Comparison of ENCODE assay signal across 8 cellular contexts in genomic region chr7:65007036-65007435, GRCh38. TPM values are rescaled to one million over a fixed set of nuclear protein-coding genes. Genes with fewer than 3 reads are reported as not detected.
DNase-seq lines count a peak whose midpoint lies in the region; ATAC-seq and TF ChIP-seq lines count a peak whose summit lies in the region.
"Not testable (repeated sequence)": the region's sequence is repeated elsewhere in the genome, so short reads cannot be mapped to it uniquely, and the experiment has no call there.

No MANE protein-coding gene starts in this region.

- H3K9me3 Mint-ChIP-seq in activated T-cell treated with anti-CD3 and anti-CD28 coated beads, Interleukin-2, amount 50 U/mL, for 4 hours: not testable (repeated sequence)

- DNase-seq in DMS53 (lab: John Stamatoyannopoulos, UW) (peak; percentile 72), dermis blood vessel endothelial cell (peak; percentile 29), kidney glomerular epithelial cell (lab: John Stamatoyannopoulos, UW) (peak; percentile 25)
- not testable (repeated sequence) for DNase-seq in RWPE1 (ENCODE audit: low spot score); activated T-cell treated with anti-CD3 and anti-CD28 coated beads, Interleukin-2, amount 50 U/mL, for 4 hours; ovary; tibial nerve (ENCODE audit: low spot score in 2 of 2)

- not testable (repeated sequence) for TF ChIP-seq EP300 in ovary (IDR thresholded peaks at IDR 0.05); tibial nerve (IDR thresholded peaks at IDR 0.05)

- not testable (repeated sequence) for TF ChIP-seq POLR2A in ovary (IDR thresholded peaks at IDR 0.05); tibial nerve (IDR thresholded peaks at IDR 0.05)

- H3K4me3 Mint-ChIP-seq in activated T-cell treated with anti-CD3 and anti-CD28 coated beads, Interleukin-2, amount 50 U/mL, for 4 hours: peak overlapping the region; percentile 97

- not testable (repeated sequence) for H3K27me3 ChIP-seq in KMS-11 (ENCODE audit: insufficient read depth, low read depth); ovary; tibial nerve

- H4K20me1 ChIP-seq in KMS-11 (ENCODE audit: insufficient read depth): not testable (repeated sequence)

- H3K4me2 ChIP-seq in KMS-11: not testable (repeated sequence)

- peak overlapping the region; percentile 76 for H2AFZ ChIP-seq in KMS-11 (ENCODE audit: low read depth)

- 64 to 68% (median 66%) methylated on average over 4 of the region's 4 CpGs for WGBS in ovary, 3 donors
- WGBS in tibial nerve, 2 donors: 63 to 65% methylated on average over 4 of the region's 4 CpGs

- intact Hi-C loops in ovary (cut with DNase I): not testable (repeated sequence)

- H3K4me1 ChIP-seq in KMS-11 (ENCODE audit: low read depth, poor library complexity, severe bottlenecking) (peaks cover 12% of the 10 kb centered on the region), tibial nerve (peaks cover 0 to 41% (median 10%) of the 10 kb centered on the region in 4 donors)
- H3K4me1 ChIP-seq in ovary (ENCODE audit: insufficient read depth): not testable (repeated sequence)

- H3K4me1 Mint-ChIP-seq in activated T-cell treated with anti-CD3 and anti-CD28 coated beads, Interleukin-2, amount 50 U/mL, for 4 hours (ENCODE audit: low read depth): peaks cover 35% of the 10 kb centered on the region

- H3K27ac ChIP-seq in KMS-11: peak overlapping the region; percentile 30; the same call in 1 of the 2 replicates
- peak overlapping the region; percentile 83; the same call in 1 of the 2 replicates for H3K27ac ChIP-seq in RWPE1
- H3K27ac ChIP-seq in ovary: peak overlapping the region in 1 of 2 donors; percentile 79
- peak overlapping the region; percentile 3 to 93 (median 79) for H3K27ac ChIP-seq in tibial nerve

- not testable (repeated sequence) for TF ChIP-seq CTCF in KMS-11 (conservative IDR thresholded peaks at IDR 0.05; ENCODE audit: low read depth, low read length); RWPE1 (conservative IDR thresholded peaks at IDR 0.05; ENCODE audit: low read depth); ovary (IDR thresholded peaks at IDR 0.05); tibial nerve (IDR thresholded peaks at IDR 0.05)

- not testable (repeated sequence) for H3K9me3 ChIP-seq in ovary, tibial nerve

- CTCF ChIA-PET in RWPE1 (lab: Yijun Ruan, JAX): not testable (repeated sequence)

- H3K36me3 Mint-ChIP-seq in activated T-cell treated with anti-CD3 and anti-CD28 coated beads, Interleukin-2, amount 50 U/mL, for 4 hours (ENCODE audit: insufficient read depth): peaks cover 22% of the 10 kb centered on the region

- POLR2A ChIA-PET in RWPE1 (lab: Yijun Ruan, JAX; ENCODE audit: low non-redundant PET): interaction anchor here (0.7 to 1.2 kb wide), 2 partner anchors 74 to 366 kb away, joined by 3 read pairs; partner anchors contain the start of gene ZNF92

- not testable (repeated sequence) for H3K36me3 ChIP-seq in KMS-11 (ENCODE audit: insufficient read depth); ovary; tibial nerve

- H3K79me2 ChIP-seq in KMS-11 (ENCODE audit: insufficient read depth, low read depth): peaks cover 14% of the 10 kb centered on the region; the same call in 1 of the 2 replicates

- not testable (repeated sequence) for H3K4me3 ChIP-seq in KMS-11 (IDR thresholded peaks at IDR 0.05; ENCODE audit: insufficient read depth, low read depth, low read length)
- H3K4me3 ChIP-seq in ovary: peak overlapping the region; percentile 61
- peak overlapping the region; percentile 51 to 68 (median 64) for H3K4me3 ChIP-seq in tibial nerve

- not testable (repeated sequence) for H3K9ac ChIP-seq in KMS-11

- H3K27me3 Mint-ChIP-seq in activated T-cell treated with anti-CD3 and anti-CD28 coated beads, Interleukin-2, amount 50 U/mL, for 4 hours (ENCODE audit: low read depth): not testable (repeated sequence)

- ATAC-seq in activated T-cell treated with anti-CD3 and anti-CD28 coated beads, Interleukin-2, amount 50 U/mL, for 4 hours: not testable (repeated sequence)

RNA-seq across cellular contexts. Expression of gene ERV3-1, which starts 0.5 kb away (rescaled TPM):
- total RNA-seq in activated T-cell treated with anti-CD3 and anti-CD28 coated beads, Interleukin-2, amount 50 U/mL, for 4 hours: 1 to 10 TPM; 4.6 to 5.5 (median 4.8) TPM
- 4.5 and 7.7 TPM in 2 replicates for total RNA-seq in dermis blood vessel endothelial cell
- total RNA-seq in ovary: 10 to 100 TPM in 6 of 7 donors, 1 to 10 TPM in 1; 9.7 to 13.8 (median 11.4) TPM
- polyA plus RNA-seq in ovary: 10 to 100 TPM in 1 of 2 donors, 1 to 10 TPM in 1; 3.1 to 17.9 TPM
- 10 to 100 TPM; 19.2 to 33.9 (median 19.7) TPM for total RNA-seq in tibial nerve

RNA-seq across cellular contexts. Expression of gene ZNF117, which starts 16.2 kb away (rescaled TPM):
- 1 to 10 TPM in 2 of 3 donors, under 1 TPM in 1; 0.82 to 1.8 (median 1.7) TPM for total RNA-seq in activated T-cell treated with anti-CD3 and anti-CD28 coated beads, Interleukin-2, amount 50 U/mL, for 4 hours
- total RNA-seq in dermis blood vessel endothelial cell (4.8 TPM in 2 replicates), ovary (10 to 100 TPM in 5 of 7 donors, 1 to 10 TPM in 2; 8.6 to 16.7 (median 11.4) TPM), tibial nerve (10 to 100 TPM; 15.1 to 22.2 (median 15.4) TPM)
- polyA plus RNA-seq in ovary: 10 to 100 TPM in 1 of 2 donors, 1 to 10 TPM in 1; 2.9 to 18.4 TPM
